Comparison of ENCODE assay signal across 8 cellular contexts in the genomic region with DNA sequence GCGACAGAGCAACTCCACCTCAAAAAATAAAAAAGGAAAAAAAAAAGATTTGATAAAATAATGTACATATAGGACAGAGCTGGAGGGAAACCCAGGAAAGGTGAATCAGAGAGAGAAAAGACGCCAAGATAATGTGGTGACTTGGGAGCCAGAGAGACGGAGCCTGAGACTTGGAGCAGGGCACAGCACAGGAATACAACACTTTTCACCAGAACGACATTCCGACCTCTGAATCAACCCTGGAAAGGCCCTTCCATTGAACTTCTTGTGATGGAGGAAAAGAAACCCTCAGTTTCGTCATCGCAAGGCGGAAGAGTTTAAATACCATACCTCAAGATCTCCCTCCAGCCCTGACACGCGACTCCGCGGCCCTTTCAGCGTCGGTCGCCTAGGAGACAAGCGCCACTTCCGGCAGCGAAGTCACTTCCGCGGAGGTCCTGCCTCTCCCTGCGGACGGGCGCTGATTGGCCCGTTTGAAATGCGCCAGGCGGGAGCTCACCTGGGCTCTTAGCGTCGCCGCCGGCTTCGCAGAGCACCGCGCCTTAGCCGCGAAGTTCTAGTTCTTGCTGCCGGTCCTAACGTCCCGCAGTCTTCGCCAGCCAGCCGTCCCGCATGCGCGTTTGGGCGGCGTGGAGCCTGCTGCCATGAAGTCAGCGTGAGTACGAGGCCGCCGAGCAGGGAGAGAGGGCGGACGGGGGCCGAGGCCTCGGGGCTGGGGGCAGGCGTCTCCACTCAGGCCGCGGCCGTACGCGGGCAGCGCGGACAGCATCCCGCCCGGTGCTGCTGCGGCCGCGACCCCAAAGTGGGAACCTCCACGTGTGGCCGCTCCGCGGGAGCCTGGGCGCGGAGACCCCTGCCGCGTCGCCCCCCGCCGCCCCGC. TPM values are rescaled to one million over a fixed set of nuclear protein-coding genes. Genes with fewer than 3 reads are reported as not detected.
A peak's percentile ranks its signal among the peaks of the same experiment; 100 is the strongest.
DNase-seq lines count a peak whose midpoint lies in the region; TF ChIP-seq lines count a peak whose summit lies in the region.

A gene (plus strand): TSS at position 528 of the 880 bp plus-strand sequence. CDS start 117 bp downstream, at position 645.

- peaks cover 11% of the 10 kb centered on the region for H3K36me3 Mint-ChIP-seq in nephron (ENCODE audit: low read depth)
- H3K36me3 Mint-ChIP-seq in stimulated activated naive CD8-positive, alpha-beta T cell treated with anti-CD3 and anti-CD28 coated beads, Interleukin-15, Interleukin-2, amounts not matched to agents 100 ng/mL and 50 ng/mL, for 24 hours (ENCODE audit: low read depth) = peaks cover 24% of the 10 kb centered on the region

- H3K9me3 Mint-ChIP-seq in nephron = no peaks in the 10 kb centered on the region
- H3K9me3 Mint-ChIP-seq in stimulated activated naive CD8-positive, alpha-beta T cell treated with anti-CD3 and anti-CD28 coated beads, Interleukin-15, Interleukin-2, amounts not matched to agents 100 ng/mL and 50 ng/mL, for 24 hours = no peaks in the 10 kb centered on the region

- peak within 1 kb of the TSS; percentile 86 for H3K4me3 ChIP-seq in fibroblast of the aortic adventitia (ENCODE audit: low read depth, low read length)

- H3K4me1 Mint-ChIP-seq in nephron = peaks cover 19% of the 10 kb centered on the region
- H3K4me1 Mint-ChIP-seq in stimulated activated naive CD8-positive, alpha-beta T cell treated with anti-CD3 and anti-CD28 coated beads, Interleukin-15, Interleukin-2, amounts not matched to agents 100 ng/mL and 50 ng/mL, for 24 hours (ENCODE audit: low read depth) = peaks cover 27% of the 10 kb centered on the region

- H3K4me3 Mint-ChIP-seq in nephron = peak within 1 kb of the TSS; percentile 91 to 95 (median 91)
- H3K4me3 Mint-ChIP-seq in stimulated activated naive CD8-positive, alpha-beta T cell treated with anti-CD3 and anti-CD28 coated beads, Interleukin-15, Interleukin-2, amounts not matched to agents 100 ng/mL and 50 ng/mL, for 24 hours = peak within 1 kb of the TSS; percentile 91

- H3K27me3 Mint-ChIP-seq in nephron (ENCODE audit: low read depth) = peaks cover 4% of the 10 kb centered on the region
- H3K27me3 Mint-ChIP-seq in stimulated activated naive CD8-positive, alpha-beta T cell treated with anti-CD3 and anti-CD28 coated beads, Interleukin-15, Interleukin-2, amounts not matched to agents 100 ng/mL and 50 ng/mL, for 24 hours = peaks cover 12% of the 10 kb centered on the region

- H3K27ac Mint-ChIP-seq in nephron = peak within 1 kb of the TSS; percentile 68 to 85 (median 84)
- H3K27ac Mint-ChIP-seq in stimulated activated naive CD8-positive, alpha-beta T cell treated with anti-CD3 and anti-CD28 coated beads, Interleukin-15, Interleukin-2, amounts not matched to agents 100 ng/mL and 50 ng/mL, for 24 hours = peak within 1 kb of the TSS; percentile 78

- TF ChIP-seq CTCF in fibroblast of the aortic adventitia (IDR thresholded peaks at IDR 0.05; ENCODE audit: insufficient read depth, low read length) (no peak), nephron (IDR thresholded peaks at IDR 0.05; ENCODE audit: unreplicated experiment in 3 of 3) (no peak)

- DNase-seq in EL (peak; percentile 96), H4 (ENCODE audit: low spot score) (peak; percentile 95), LoVo (ENCODE audit: low spot score) (peak; percentile 97), SHP77 (lab: John Stamatoyannopoulos, UW) (peak; percentile 87 to 93), fibroblast of the aortic adventitia (ENCODE audit: low read depth) (peak; percentile 90)
- peak; percentile 90 for DNase-seq in activated T-helper 9 cell treated with anti-CD3 and anti-CD28 coated beads, Interleukin-2, amount 50 U/mL, for 16 hours (ENCODE audit: low read depth)

RNA-seq across cellular contexts. Expression of the gene that starts here (rescaled TPM):
- total RNA-seq in H4 (2014; rRNA removed; shearing (Covaris generic)) = 45.0 and 67.5 TPM in 2 replicates
- 4.0 and 48.6 TPM in 2 replicates for total RNA-seq in fibroblast of the aortic adventitia (ENCODE audit: low replicate concordance)

Comparison
In these comparisons a context has a peak if more than half of its experiments do, and no peak if none do; other contexts are left out.
1. Peak in every context shown above with its lines: DNase-seq and H3K4me3 ChIP-seq.